In the genomic region with DNA sequence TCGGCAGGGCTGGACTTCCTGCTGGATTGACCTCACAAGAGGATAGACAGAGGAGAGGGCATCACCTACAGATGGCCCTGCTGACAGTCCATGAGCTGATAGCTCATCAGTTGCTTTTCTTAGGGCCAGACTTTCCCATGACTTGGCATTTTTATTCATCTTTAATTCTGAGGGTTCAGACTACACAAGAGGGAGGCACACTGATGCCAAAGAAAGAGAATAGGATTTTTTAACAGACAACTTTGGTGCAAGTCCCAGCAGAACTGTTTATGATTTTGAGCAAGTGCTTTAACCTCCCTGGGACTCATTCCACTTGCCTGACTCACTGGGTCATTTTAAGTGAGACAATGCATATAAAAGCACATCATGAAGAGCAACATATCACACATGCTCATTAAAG, we compare ENCODE assay signal across 21 cellular contexts.
DNase-seq lines count a peak whose midpoint lies in the region; ATAC-seq and TF ChIP-seq lines count a peak whose summit lies in the region.
"Had no signal": no experiment of that assay in that cellular context is flagged by ENCODE, and none has a peak within 500 bp of the region (broad histone marks: within the 10 kb centered on the region; RNA-seq: fewer than 3 reads in every experiment).

No MANE protein-coding gene starts in this region.

- peak; percentile 62 for DNase-seq in AG08395 (ENCODE audit: low spot score)
- peak; percentile 63 for DNase-seq in HT1080 (ENCODE audit: low read depth)
- DNase-seq in choroid plexus epithelial cell (ENCODE audit: low read depth): peak; percentile 59
- no peak for DNase-seq in mesenchymal stem cell
- no peak for DNase-seq in activated naive CD8-positive, alpha-beta T cell treated with anti-CD3 and anti-CD28 coated beads for 36 hours
- DNase-seq in endodermal cell: no peak
- DNase-seq: activated CD4-positive, alpha-beta T cell treated with anti-CD3 and anti-CD28 coated beads for 1 hour; activated T-cell treated with anti-CD3 and anti-CD28 coated beads for 4 hours; cortex of kidney; DND-41; immature natural killer cell; KBM-7; NCI-H1694; NCI-H510A; ovary; stimulated activated CD4-positive, alpha-beta T cell treated with anti-CD3 and anti-CD28 coated beads, Interleukin-15, amount 100 ng/mL, for 24 hours; thyroid gland had no signal

- H3K27me3 Mint-ChIP-seq in activated naive CD8-positive, alpha-beta T cell treated with anti-CD3 and anti-CD28 coated beads for 36 hours: no peaks in the 10 kb centered on the region
- peaks cover 9% of the 10 kb centered on the region for H3K27me3 Mint-ChIP-seq in endodermal cell (ENCODE audit: insufficient read depth)

- WGBS in mesenchymal stem cell: 57% methylated on average over 1 of the region's 1 CpG
- WGBS in endodermal cell (ENCODE audit: insufficient coverage in 1 of 2, insufficient read length in 1 of 2), 2 experiments: 92 to 100% methylated on average over 1 of the region's 1 CpG

- no peak overlapping the region for H3K14ac ChIP-seq in mesenchymal stem cell (ENCODE audit: low read length in 2 of 2)

- TF ChIP-seq CTCF in choroid plexus epithelial cell (conservative IDR thresholded peaks at IDR 0.05; ENCODE audit: low read depth, low read length) (no peak), endodermal cell (conservative IDR thresholded peaks at IDR 0.05) (no peak)

- H3K4me3 Mint-ChIP-seq in activated naive CD8-positive, alpha-beta T cell treated with anti-CD3 and anti-CD28 coated beads for 36 hours: no peak overlapping the region
- H3K4me3 Mint-ChIP-seq in endodermal cell: no peak overlapping the region
- H3K4me3 Mint-ChIP-seq: immature natural killer cell; T-helper 1 cell treated with Interleukin-12 subunit alpha and Interleukin-12 subunit beta and Interleukin-4 antibody, amounts not matched to agents 30 μg/mL and 1 μg/mL, for 36 hours had no signal

- no peak for ATAC-seq in HG02973 (IDR thresholded peaks at IDR 0.05; ENCODE audit: unreplicated experiment)
- no peak for ATAC-seq in HG03460 (IDR thresholded peaks at IDR 0.05; ENCODE audit: unreplicated experiment)

- no peak overlapping the region for H2BK12ac ChIP-seq in mesenchymal stem cell (ENCODE audit: low read length in 2 of 2)

- no peak overlapping the region for H3K18ac ChIP-seq in mesenchymal stem cell (ENCODE audit: low read depth in 1 of 2, low read length in 2 of 2)

- H3K4me2 ChIP-seq in mesenchymal stem cell (ENCODE audit: low read length, poor library complexity, severe bottlenecking): no peak overlapping the region
- H3K4me2 ChIP-seq: BLaER1 treated with 17β-estradiol and CSF1 and Interleukin-3, amounts not matched to agents 10 nM and 100 nM had no signal

- H3K9me3 ChIP-seq in mesenchymal stem cell (ENCODE audit: control insufficient read depth, low read length) (peaks cover 3% of the 10 kb centered on the region), endodermal cell (ENCODE audit: control insufficient read depth, low read length) (peaks cover 10% of the 10 kb centered on the region)
- H3K9me3 ChIP-seq: ovary, thyroid gland had no signal

- H3K9me3 Mint-ChIP-seq in activated naive CD8-positive, alpha-beta T cell treated with anti-CD3 and anti-CD28 coated beads for 36 hours: no peaks in the 10 kb centered on the region
- H3K9me3 Mint-ChIP-seq in endodermal cell: peaks cover 11% of the 10 kb centered on the region
- H3K9me3 Mint-ChIP-seq: T-helper 1 cell treated with Interleukin-12 subunit alpha and Interleukin-12 subunit beta and Interleukin-4 antibody, amounts not matched to agents 30 μg/mL and 1 μg/mL, for 36 hours had no signal

- H4K91ac ChIP-seq in mesenchymal stem cell (ENCODE audit: low read length): no peak overlapping the region

- no peak overlapping the region for H3K27ac Mint-ChIP-seq in activated naive CD8-positive, alpha-beta T cell treated with anti-CD3 and anti-CD28 coated beads for 36 hours
- H3K27ac Mint-ChIP-seq in endodermal cell: no peak overlapping the region
- H3K27ac Mint-ChIP-seq: immature natural killer cell; T-helper 1 cell treated with Interleukin-12 subunit alpha and Interleukin-12 subunit beta and Interleukin-4 antibody, amounts not matched to agents 30 μg/mL and 1 μg/mL, for 36 hours had no signal

- no peak overlapping the region for H2AK5ac ChIP-seq in mesenchymal stem cell (ENCODE audit: low read length, severe bottlenecking)

- H2AFZ ChIP-seq in mesenchymal stem cell (ENCODE audit: low read depth, low read length): no peak overlapping the region

- H3K23ac ChIP-seq in mesenchymal stem cell (ENCODE audit: low read length in 2 of 2): no peak overlapping the region

- no peaks in the 10 kb centered on the region for H3K36me3 Mint-ChIP-seq in activated naive CD8-positive, alpha-beta T cell treated with anti-CD3 and anti-CD28 coated beads for 36 hours
- peaks cover 2% of the 10 kb centered on the region for H3K36me3 Mint-ChIP-seq in endodermal cell (ENCODE audit: low read depth)
- H3K36me3 Mint-ChIP-seq: immature natural killer cell had no signal

- H3K4me1 ChIP-seq in mesenchymal stem cell (ENCODE audit: control insufficient read depth, insufficient read depth, low read depth, low read length) (peaks cover 3% of the 10 kb centered on the region), endodermal cell (ENCODE audit: control insufficient read depth, insufficient read depth, low read length) (no peaks in the 10 kb centered on the region)
- H3K4me1 ChIP-seq: BLaER1 treated with 17β-estradiol and CSF1 and Interleukin-3, amounts not matched to agents 10 nM and 100 nM; thyroid gland had no signal

- no peak overlapping the region for H3K4me3 ChIP-seq in choroid plexus epithelial cell (ENCODE audit: low read depth, low read length)
- H3K4me3 ChIP-seq in mesenchymal stem cell (ENCODE audit: insufficient read depth in 1 of 2, low read depth in 1 of 2, low read length in 2 of 2): no peak overlapping the region
- H3K4me3 ChIP-seq in endodermal cell (ENCODE audit: low read length): no peak overlapping the region
- H3K4me3 ChIP-seq: BLaER1 treated with 17β-estradiol and CSF1 and Interleukin-3, amounts not matched to agents 10 nM and 100 nM; ovary; thyroid gland had no signal

- no peaks in the 10 kb centered on the region for H3K36me3 ChIP-seq in mesenchymal stem cell (ENCODE audit: control insufficient read depth in 1 of 2, insufficient read depth in 2 of 2, low read depth in 1 of 2, low read length in 2 of 2)
- no peaks in the 10 kb centered on the region for H3K36me3 ChIP-seq in endodermal cell (ENCODE audit: control insufficient read depth, insufficient read depth, low read length)
- H3K36me3 ChIP-seq: BLaER1 treated with 17β-estradiol and CSF1 and Interleukin-3, amounts not matched to agents 10 nM and 100 nM; ovary; thyroid gland had no signal

- no peak overlapping the region for H2BK5ac ChIP-seq in mesenchymal stem cell (ENCODE audit: low read depth, low read length, poor library complexity, severe bottlenecking)

- H3K9ac ChIP-seq in mesenchymal stem cell (ENCODE audit: low read length) (peak overlapping the region; percentile 23), endodermal cell (ENCODE audit: extremely low read depth, low read length, poor library complexity, severe bottlenecking) (no peak overlapping the region)
- H3K9ac ChIP-seq: BLaER1 treated with 17β-estradiol and CSF1 and Interleukin-3, amounts not matched to agents 10 nM and 100 nM had no signal

- H2BK120ac ChIP-seq in mesenchymal stem cell (ENCODE audit: low read depth, low read length): no peak overlapping the region

- H4K8ac ChIP-seq in mesenchymal stem cell (ENCODE audit: low read length): no peak overlapping the region

- H3K4ac ChIP-seq in mesenchymal stem cell (ENCODE audit: low read depth in 1 of 2, low read length in 2 of 2): no peak overlapping the region

- H3K27ac ChIP-seq in mesenchymal stem cell (ENCODE audit: low read length, poor library complexity, severe bottlenecking) (no peak overlapping the region), endodermal cell (ENCODE audit: low read depth, low read length) (no peak overlapping the region)
- H3K27ac ChIP-seq: BLaER1 treated with 17β-estradiol and CSF1 and Interleukin-3, amounts not matched to agents 10 nM and 100 nM; ovary; thyroid gland had no signal

- H2BK15ac ChIP-seq in mesenchymal stem cell (ENCODE audit: low read depth, poor library complexity, severe bottlenecking): no peak overlapping the region

- no peaks in the 10 kb centered on the region for H3K79me1 ChIP-seq in mesenchymal stem cell (replicated peaks; ENCODE audit: low read length, poor library complexity, severe bottlenecking)

- H3K4me1 Mint-ChIP-seq in activated naive CD8-positive, alpha-beta T cell treated with anti-CD3 and anti-CD28 coated beads for 36 hours: no peaks in the 10 kb centered on the region
- no peaks in the 10 kb centered on the region for H3K4me1 Mint-ChIP-seq in endodermal cell
- H3K4me1 Mint-ChIP-seq: immature natural killer cell had no signal

- H3K27me3 ChIP-seq in mesenchymal stem cell (ENCODE audit: control insufficient read depth in 1 of 2, insufficient read depth in 1 of 2, low read length in 2 of 2) (no peaks in the 10 kb centered on the region), endodermal cell (ENCODE audit: control insufficient read depth, insufficient read depth, low read length, poor library complexity, severe bottlenecking) (no peaks in the 10 kb centered on the region)
- H3K27me3 ChIP-seq: BLaER1 treated with 17β-estradiol and CSF1 and Interleukin-3, amounts not matched to agents 10 nM and 100 nM; ovary; thyroid gland had no signal

Comparison
In these comparisons a context has a peak if more than half of its experiments do, and no peak if none do; other contexts are left out.
1. DNase-seq: peak in AG08395 (single experiment), HT1080 (single experiment) and choroid plexus epithelial cell (single experiment); none in mesenchymal stem cell (single experiment), activated naive CD8-positive, alpha-beta T cell treated with anti-CD3 and anti-CD28 coated beads for 36 hours (single experiment) and endodermal cell (single experiment).